10 cellular contexts compared by ENCODE assay signal in the genomic region with DNA sequence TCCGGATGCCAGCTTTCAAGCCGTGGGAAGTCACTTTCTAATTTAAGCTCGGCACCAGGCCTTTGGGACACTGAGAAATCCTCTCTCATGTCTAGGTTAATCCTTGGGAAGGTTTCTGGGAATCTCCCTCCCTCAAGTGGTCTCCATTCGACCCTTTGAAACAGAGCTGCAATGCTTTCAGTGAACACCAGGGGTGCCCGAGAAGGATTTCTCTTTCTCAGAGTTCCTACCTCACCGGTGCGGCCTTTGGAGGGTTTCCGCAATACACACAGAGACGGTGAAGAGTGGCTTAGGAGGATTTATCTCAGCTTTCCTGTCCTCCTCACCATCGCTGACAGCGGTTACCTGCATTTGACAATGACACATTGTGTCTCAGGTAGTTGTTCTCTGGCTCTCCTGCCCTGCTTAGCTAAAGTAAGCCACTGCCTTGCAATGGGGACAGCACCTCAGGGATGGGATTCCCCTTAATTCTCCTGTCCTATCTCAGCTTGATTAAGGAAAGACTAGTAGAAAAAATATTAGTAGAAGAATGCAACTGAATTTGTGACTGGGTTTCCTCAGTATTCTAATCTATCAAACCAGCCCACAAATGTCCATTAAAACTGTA.
A peak's percentile ranks its signal among the peaks of the same experiment; 100 is the strongest.
DNase-seq lines count a peak whose midpoint lies in the region; ATAC-seq and TF ChIP-seq lines count a peak whose summit lies in the region.
"Had no signal": no experiment of that assay in that cellular context is flagged by ENCODE, and none has a peak within 500 bp of the region (broad histone marks: within the 10 kb centered on the region; RNA-seq: fewer than 3 reads in every experiment).

No MANE protein-coding gene starts in this region.

- in situ Hi-C loops in ACHN (cut with HindIII; ENCODE audit: low pct_ligation_motif_present, low pct_unique_long_range_greater_than_20kb, low sequenced_read_pairs) = no loop called here

- intact Hi-C loops in Right ventricle myocardium superior (cut with DNase I) = no loop called here

- peak; percentile 46 for TF ChIP-seq CTCF in LNCAP (IDR thresholded peaks at IDR 0.05)

- ATAC-seq in GM18868 (IDR thresholded peaks at IDR 0.05; ENCODE audit: unreplicated experiment) = peak; percentile 86
- no peak for ATAC-seq in Right ventricle myocardium superior (ENCODE audit: poor library complexity)
- ATAC-seq in HG03108 (IDR thresholded peaks at IDR 0.05; ENCODE audit: unreplicated experiment) = no peak
- ATAC-seq in GM19463 (IDR thresholded peaks at IDR 0.05; ENCODE audit: unreplicated experiment) = no peak

- DNase-seq in ACHN = peak; percentile 19
- DNase-seq in ecto neural progenitor cell (ENCODE audit: low spot score) = peak; percentile 50
- DNase-seq in Right ventricle myocardium superior = no peak
- DNase-seq in occipital lobe (lab: John Stamatoyannopoulos, UW) = no peak
- DNase-seq: CD4-positive, CD25-positive, alpha-beta regulatory T cell; central memory CD4-positive, alpha-beta T cell had no signal

Comparison
In these comparisons a context has a peak if more than half of its experiments do, and no peak if none do; other contexts are left out.
1. DNase-seq: peak in ACHN (single experiment) and ecto neural progenitor cell (single experiment); none in Right ventricle myocardium superior (single experiment) and occipital lobe (single experiment).